Comparison of ENCODE assay signal across 20 cellular contexts in the genomic region with DNA sequence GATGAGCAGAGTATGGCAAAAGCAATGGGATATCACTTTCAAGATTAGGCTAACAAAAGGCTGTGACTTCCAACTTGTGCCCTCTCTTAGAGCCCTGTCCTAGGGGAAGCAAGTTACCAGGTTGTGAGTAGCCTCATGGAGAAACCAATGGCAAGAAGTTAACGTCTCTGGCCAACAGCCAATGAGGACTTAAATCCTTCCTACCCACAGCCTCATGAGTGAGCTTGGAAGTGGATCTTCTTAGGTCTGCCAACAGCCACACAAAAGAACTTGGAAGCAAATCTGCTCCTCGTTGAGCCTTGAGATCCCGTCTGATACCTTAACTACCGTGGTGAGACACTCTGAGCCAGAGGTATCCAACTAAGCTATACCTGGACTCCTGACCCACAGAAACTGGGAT. TPM values are rescaled to one million over a fixed set of nuclear protein-coding genes. Genes with fewer than 3 reads are reported as not detected.
DNase-seq lines count a peak whose midpoint lies in the region; TF ChIP-seq lines count a peak whose summit lies in the region.
"Had no signal": no experiment of that assay in that cellular context is flagged by ENCODE, and none has a peak within 500 bp of the region (broad histone marks: within the 10 kb centered on the region; RNA-seq: fewer than 3 reads in every experiment).

No MANE protein-coding gene starts in this region.

- H2AFZ ChIP-seq in mammary epithelial cell (ENCODE audit: low read depth, low read length), result peak overlapping the region; percentile 27

- no peak overlapping the region for H3K4me2 ChIP-seq in mammary epithelial cell (ENCODE audit: insufficient read depth, low read depth, low read length)

- no peaks in the 10 kb centered on the region for H4K20me1 ChIP-seq in mammary epithelial cell (ENCODE audit: insufficient read depth, low read length)

- peaks cover 41% of the 10 kb centered on the region for H3K4me1 ChIP-seq in mammary epithelial cell (ENCODE audit: insufficient read depth, low read length)

- no peak overlapping the region for H3K27ac ChIP-seq in mammary epithelial cell (ENCODE audit: insufficient read depth, low read depth, low read length)

- no peak overlapping the region for H3K4me3 ChIP-seq in mammary epithelial cell (replicated peaks in 1 of 3; ENCODE audit: insufficient read depth in 1 of 3, low read depth in 2 of 3, low read length in 3 of 3)

- H3K27me3 Mint-ChIP-seq in MCF 10A (ENCODE audit: insufficient read depth, unreplicated experiment), result no peaks in the 10 kb centered on the region

- 20% methylated on average over 4 of the region's 4 CpGs for WGBS in mammary epithelial cell (ENCODE audit: low coverage, missing lambda C conversion rate)

- POLR2A ChIA-PET in MCF 10A (lab: Yijun Ruan, JAX), result no interaction called here

- dilution Hi-C loops in mammary epithelial cell (cut with HindIII; ENCODE audit: low sequenced_read_pairs), result no loop called here

- H3K4me1 Mint-ChIP-seq in MCF 10A (ENCODE audit: insufficient read depth, unreplicated experiment), result peaks cover 9% of the 10 kb centered on the region

- no peak for TF ChIP-seq CTCF in mammary epithelial cell (conservative IDR thresholded peaks at IDR 0.05 in 1 of 2, IDR thresholded peaks at IDR 0.05 in 1 of 2; ENCODE audit: extremely low read depth in 1 of 2, insufficient read depth in 1 of 2, low read depth in 1 of 2, low read length in 2 of 2)
- no peak for TF ChIP-seq CTCF in MCF 10A (IDR thresholded peaks at IDR 0.05; ENCODE audit: unreplicated experiment)

- in situ Hi-C loops in mammary epithelial cell (cut with MboI; ENCODE audit: low sequenced_read_pairs in 2 of 2), result no loop called here

- intact Hi-C loops in mammary epithelial cell (cut with micrococcal nuclease) (no loop called here), MCF 10A (cut with micrococcal nuclease) (no loop called here)

- no peaks in the 10 kb centered on the region for H3K79me2 ChIP-seq in mammary epithelial cell (ENCODE audit: insufficient read depth, low read length)

- H3K27ac Mint-ChIP-seq in MCF 10A (ENCODE audit: low read depth, unreplicated experiment), result no peak overlapping the region

- CTCF ChIA-PET in mammary epithelial cell (lab: Charles Lee; ENCODE audit: low non-redundant PET), result no interaction called here
- CTCF ChIA-PET in MCF 10A (lab: Yijun Ruan, JAX), result interaction anchor here (1.2 kb wide), 1 partner anchor 9 kb away, joined by 3 read pairs; no protein-coding TSS in a partner anchor

- no peaks in the 10 kb centered on the region for H3K9me3 Mint-ChIP-seq in MCF 10A (ENCODE audit: unreplicated experiment)
- H3K9me3 Mint-ChIP-seq: CD4-positive, CD25-positive, alpha-beta regulatory T cell had no signal

- H3K36me3 Mint-ChIP-seq in MCF 10A (ENCODE audit: insufficient read depth, unreplicated experiment), result no peaks in the 10 kb centered on the region

- H3K36me3 ChIP-seq in mammary epithelial cell (ENCODE audit: insufficient read depth, low read length), result no peaks in the 10 kb centered on the region

- no peaks in the 10 kb centered on the region for H3K9me3 ChIP-seq in mammary epithelial cell (replicated peaks; ENCODE audit: insufficient read depth, low read length)

- no TSS peak for BruUV-seq in mammary epithelial cell (replicated peaks; lab: Mats Ljungman, UMichigan)
- BruUV-seq in MCF 10A (replicated peaks; lab: Mats Ljungman, UMichigan), result no TSS peak

- DNase-seq in mammary epithelial cell, result no peak
- DNase-seq in MCF 10A (ENCODE audit: unreplicated experiment), result no peak
- peak; percentile 68 for DNase-seq in NCI-H446 treated with DMSO at 0.1 percent for 48 hours (lab: John Stamatoyannopoulos, UW)
- DNase-seq in iris pigment epithelial cell (ENCODE audit: low read depth), result peak; percentile 11
- DNase-seq in activated gamma-delta T cell treated with Interleukin-2 at 50 U/mL for 16 hours, result no peak
- DNase-seq in stimulated activated CD4-positive, alpha-beta T cell treated with anti-CD3 and anti-CD28 coated beads, Interleukin-15, amount 100 ng/mL, for 24 hours, result no peak
- no peak for DNase-seq in effector CD8-positive, alpha-beta T cell (lab: John Stamatoyannopoulos, UW)
- DNase-seq: COR-L47; H7; MM.1S; NCI-H1048; NCI-H1436; NCI-H187 treated with DMSO at 0.1 percent for 48 hours; NCI-H2107; NCI-H526 treated with DMSO at 0.1 percent for 48 hours; NK-92 treated with Interleukin-12 subunit alpha and Interleukin-12 subunit beta, amount 100 ng/mL, for 24 hours had no signal

- H3K27me3 ChIP-seq in mammary epithelial cell (ENCODE audit: insufficient read depth, low read length), result no peaks in the 10 kb centered on the region

- H3K4me3 Mint-ChIP-seq in MCF 10A (ENCODE audit: unreplicated experiment), result no peak overlapping the region

- no peak overlapping the region for H3K9ac ChIP-seq in mammary epithelial cell (ENCODE audit: insufficient read depth, low read length)

RNA-seq across cellular contexts. Expression of a gene that starts 5.7 kb away (rescaled TPM):
- total RNA-seq in mammary epithelial cell (under 1 TPM in 1 of 2 donors, not detected in 1; 0.50 TPM), MCF 10A (2022) (not detected in 2 replicates)
- not detected for polyA plus RNA-seq in mammary epithelial cell
- not detected for polyA minus RNA-seq in mammary epithelial cell
- total RNA-seq: CD4-positive, CD25-positive, alpha-beta regulatory T cell; G401 had no signal
- polyA plus RNA-seq: BJ had no signal

RNA-seq across cellular contexts. Expression of a gene that starts 24.4 kb away (rescaled TPM):
- 10 to 100 TPM; 16.4 to 55.3 TPM for total RNA-seq in mammary epithelial cell
- polyA plus RNA-seq in mammary epithelial cell, result 14.3 TPM
- 12.7 TPM for polyA minus RNA-seq in mammary epithelial cell
- total RNA-seq in MCF 10A (2022), result 5.2 and 7.0 TPM in 2 replicates
- total RNA-seq: CD4-positive, CD25-positive, alpha-beta regulatory T cell had no signal
- polyA plus RNA-seq: CD4-positive, CD25-positive, alpha-beta regulatory T cell; IgD-negative memory B cell had no signal

Comparison
In these comparisons a context has a peak if more than half of its experiments do, and no peak if none do; other contexts are left out.
1. DNase-seq: peak in NCI-H446 treated with DMSO at 0.1 percent for 48 hours (single experiment) and iris pigment epithelial cell (single experiment); none in mammary epithelial cell (single experiment), MCF 10A (single experiment), activated gamma-delta T cell treated with Interleukin-2 at 50 U/mL for 16 hours (single experiment), stimulated activated CD4-positive, alpha-beta T cell treated with anti-CD3 and anti-CD28 coated beads, Interleukin-15, amount 100 ng/mL, for 24 hours (single experiment) and effector CD8-positive, alpha-beta T cell (single experiment).